Comparison of ENCODE assay signal across 13 cellular contexts in genomic region chr9:3290231-3290840, GRCh38.
DNase-seq lines count a peak whose midpoint lies in the region; ATAC-seq and TF ChIP-seq lines count a peak whose summit lies in the region.
"Had no signal": no experiment of that assay in that cellular context is flagged by ENCODE, and none has a peak within 500 bp of the region (broad histone marks: within the 10 kb centered on the region; RNA-seq: fewer than 3 reads in every experiment).

No MANE protein-coding gene starts in this region.

- H3K4me1 ChIP-seq in HAP-1, result peaks cover 22% of the 10 kb centered on the region
- H3K4me1 ChIP-seq in NT2/D1 (ENCODE audit: insufficient read depth, insufficient read length), result no peaks in the 10 kb centered on the region
- H3K4me1 ChIP-seq in iPS-18a (ENCODE audit: control insufficient read depth, low read depth, low read length), result peaks cover 21% of the 10 kb centered on the region
- H3K4me1 ChIP-seq in smooth muscle cell (ENCODE audit: low read depth), result peaks cover 7% of the 10 kb centered on the region
- H3K4me1 ChIP-seq: A549 had no signal

- peaks cover 10% of the 10 kb centered on the region for H3F3A ChIP-seq in smooth muscle cell (ENCODE audit: low read depth)

- H3K9ac ChIP-seq in NT2/D1 (ENCODE audit: insufficient read length, low read depth) (no peak overlapping the region), iPS-18a (ENCODE audit: low read length) (no peak overlapping the region), smooth muscle cell (ENCODE audit: low read depth) (no peak overlapping the region)

- TF ChIP-seq CTCF in smooth muscle cell (IDR thresholded peaks at IDR 0.05; ENCODE audit: borderline replicate concordance, insufficient read depth, poor library complexity, severe bottlenecking), result no peak

- in situ Hi-C loops in HAP-1 (cut with MboI; ENCODE audit: low sequenced_read_pairs), result no loop called here

- H3K27ac ChIP-seq in iPS-18a (ENCODE audit: low read length) (peak overlapping the region; percentile 57), smooth muscle cell (ENCODE audit: low read depth) (no peak overlapping the region)
- H3K27ac ChIP-seq: A549, C4-2B had no signal

- peaks cover 7% of the 10 kb centered on the region; the same call in 1 of the 2 replicates for H3K36me3 ChIP-seq in HAP-1 (replicated peaks)
- no peaks in the 10 kb centered on the region for H3K36me3 ChIP-seq in NT2/D1 (ENCODE audit: insufficient read depth, insufficient read length, low read length)
- H3K36me3 ChIP-seq in iPS-18a (ENCODE audit: control insufficient read depth, low read depth, low read length), result no peaks in the 10 kb centered on the region
- no peaks in the 10 kb centered on the region for H3K36me3 ChIP-seq in smooth muscle cell (ENCODE audit: low read depth)

- no peak for ATAC-seq in SK-N-SH treated with all-trans-retinoic acid at 6 μM for 48 hours
- ATAC-seq: A549 had no signal

- H3K27me3 ChIP-seq in HAP-1 (ENCODE audit: low read depth) (no peaks in the 10 kb centered on the region), NT2/D1 (ENCODE audit: insufficient read depth, insufficient read length) (no peaks in the 10 kb centered on the region), iPS-18a (ENCODE audit: control insufficient read depth, insufficient read depth, low read length) (no peaks in the 10 kb centered on the region), smooth muscle cell (ENCODE audit: low read depth) (no peaks in the 10 kb centered on the region)
- H3K27me3 ChIP-seq: BE2C had no signal

- H3K4me3 ChIP-seq in HAP-1 (no peak overlapping the region), NT2/D1 (ENCODE audit: insufficient read length, low read depth) (no peak overlapping the region), iPS-18a (ENCODE audit: low read length) (peak overlapping the region; percentile 10), smooth muscle cell (no peak overlapping the region)
- H3K4me3 ChIP-seq: A549 had no signal

- H3K9me3 ChIP-seq in HAP-1 (no peaks in the 10 kb centered on the region), NT2/D1 (ENCODE audit: insufficient read depth, low read length) (peaks cover 7% of the 10 kb centered on the region; the same call in 1 of the 2 replicates), iPS-18a (ENCODE audit: control insufficient read depth, low read depth, low read length) (no peaks in the 10 kb centered on the region), smooth muscle cell (replicated peaks; ENCODE audit: low read depth) (no peaks in the 10 kb centered on the region)
- H3K9me3 ChIP-seq: A549, BE2C had no signal

- 74% methylated on average over 5 of the region's 5 CpGs for WGBS in smooth muscle cell (ENCODE audit: low lambda C conversion rate)

- no peaks in the 10 kb centered on the region for H3K79me2 ChIP-seq in smooth muscle cell (ENCODE audit: low read depth)

- H2AFZ ChIP-seq in smooth muscle cell (ENCODE audit: low read depth), result no peak overlapping the region

- no peak overlapping the region for H3K4me2 ChIP-seq in smooth muscle cell
- H3K4me2 ChIP-seq: A549 had no signal

- DNase-seq in HAP-1 (ENCODE audit: low spot score in 2 of 2), result peak; percentile 45 to 96
- peak; percentile 11 for DNase-seq in NT2/D1 (ENCODE audit: low read depth, low spot score)
- peak; percentile 14 for DNase-seq in pons (ENCODE audit: low spot score)
- no peak for DNase-seq in smooth muscle cell (lab: John Stamatoyannopoulos, UW; ENCODE audit: unreplicated experiment)
- no peak for DNase-seq in DMS 273 treated with DMSO at 0.1 percent for 48 hours (lab: John Stamatoyannopoulos, UW)
- DNase-seq: BE2C; CD4-positive, alpha-beta memory T cell; DND-41; GF-D8 had no signal

- H4K20me1 ChIP-seq in smooth muscle cell (ENCODE audit: low read depth), result no peaks in the 10 kb centered on the region

TF ChIP-seq in SK-N-SH treated with all-trans-retinoic acid at 6 μM for 48 hours, 23 proteins besides CTCF, POLR2A, EP300 and RAD21:
- no peak for TF ChIP-seq SNAI2 (CRISPR knock-in tag; IDR thresholded peaks at IDR 0.05)
- TF ChIP-seq ZFP3 (CRISPR knock-in tag; IDR thresholded peaks at IDR 0.05), result no peak
- TF ChIP-seq ZFP30 (CRISPR knock-in tag; IDR thresholded peaks at IDR 0.05), result no peak
- TF ChIP-seq TOX (CRISPR knock-in tag; IDR thresholded peaks at IDR 0.05; ENCODE audit: borderline replicate concordance), result no peak
- TF ChIP-seq, protein P1, sequence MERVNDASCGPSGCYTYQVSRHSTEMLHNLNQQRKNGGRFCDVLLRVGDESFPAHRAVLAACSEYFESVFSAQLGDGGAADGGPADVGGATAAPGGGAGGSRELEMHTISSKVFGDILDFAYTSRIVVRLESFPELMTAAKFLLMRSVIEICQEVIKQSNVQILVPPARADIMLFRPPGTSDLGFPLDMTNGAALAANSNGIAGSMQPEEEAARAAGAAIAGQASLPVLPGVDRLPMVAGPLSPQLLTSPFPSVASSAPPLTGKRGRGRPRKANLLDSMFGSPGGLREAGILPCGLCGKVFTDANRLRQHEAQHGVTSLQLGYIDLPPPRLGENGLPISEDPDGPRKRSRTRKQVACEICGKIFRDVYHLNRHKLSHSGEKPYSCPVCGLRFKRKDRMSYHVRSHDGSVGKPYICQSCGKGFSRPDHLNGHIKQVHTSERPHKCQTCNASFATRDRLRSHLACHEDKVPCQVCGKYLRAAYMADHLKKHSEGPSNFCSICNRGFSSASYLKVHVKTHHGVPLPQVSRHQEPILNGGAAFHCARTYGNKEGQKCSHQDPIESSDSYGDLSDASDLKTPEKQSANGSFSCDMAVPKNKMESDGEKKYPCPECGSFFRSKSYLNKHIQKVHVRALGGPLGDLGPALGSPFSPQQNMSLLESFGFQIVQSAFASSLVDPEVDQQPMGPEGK (CRISPR knock-in tag; IDR thresholded peaks at IDR 0.05; ENCODE audit: borderline replicate concordance), result no peak
- TF ChIP-seq, protein P2, sequence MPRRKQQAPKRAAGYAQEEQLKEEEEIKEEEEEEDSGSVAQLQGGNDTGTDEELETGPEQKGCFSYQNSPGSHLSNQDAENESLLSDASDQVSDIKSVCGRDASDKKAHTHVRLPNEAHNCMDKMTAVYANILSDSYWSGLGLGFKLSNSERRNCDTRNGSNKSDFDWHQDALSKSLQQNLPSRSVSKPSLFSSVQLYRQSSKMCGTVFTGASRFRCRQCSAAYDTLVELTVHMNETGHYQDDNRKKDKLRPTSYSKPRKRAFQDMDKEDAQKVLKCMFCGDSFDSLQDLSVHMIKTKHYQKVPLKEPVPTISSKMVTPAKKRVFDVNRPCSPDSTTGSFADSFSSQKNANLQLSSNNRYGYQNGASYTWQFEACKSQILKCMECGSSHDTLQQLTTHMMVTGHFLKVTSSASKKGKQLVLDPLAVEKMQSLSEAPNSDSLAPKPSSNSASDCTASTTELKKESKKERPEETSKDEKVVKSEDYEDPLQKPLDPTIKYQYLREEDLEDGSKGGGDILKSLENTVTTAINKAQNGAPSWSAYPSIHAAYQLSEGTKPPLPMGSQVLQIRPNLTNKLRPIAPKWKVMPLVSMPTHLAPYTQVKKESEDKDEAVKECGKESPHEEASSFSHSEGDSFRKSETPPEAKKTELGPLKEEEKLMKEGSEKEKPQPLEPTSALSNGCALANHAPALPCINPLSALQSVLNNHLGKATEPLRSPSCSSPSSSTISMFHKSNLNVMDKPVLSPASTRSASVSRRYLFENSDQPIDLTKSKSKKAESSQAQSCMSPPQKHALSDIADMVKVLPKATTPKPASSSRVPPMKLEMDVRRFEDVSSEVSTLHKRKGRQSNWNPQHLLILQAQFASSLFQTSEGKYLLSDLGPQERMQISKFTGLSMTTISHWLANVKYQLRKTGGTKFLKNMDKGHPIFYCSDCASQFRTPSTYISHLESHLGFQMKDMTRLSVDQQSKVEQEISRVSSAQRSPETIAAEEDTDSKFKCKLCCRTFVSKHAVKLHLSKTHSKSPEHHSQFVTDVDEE (CRISPR knock-in tag; IDR thresholded peaks at IDR 0.05), result no peak
- no peak for TF ChIP-seq ZNF70 (CRISPR knock-in tag; IDR thresholded peaks at IDR 0.05)
- TF ChIP-seq, protein P3, sequence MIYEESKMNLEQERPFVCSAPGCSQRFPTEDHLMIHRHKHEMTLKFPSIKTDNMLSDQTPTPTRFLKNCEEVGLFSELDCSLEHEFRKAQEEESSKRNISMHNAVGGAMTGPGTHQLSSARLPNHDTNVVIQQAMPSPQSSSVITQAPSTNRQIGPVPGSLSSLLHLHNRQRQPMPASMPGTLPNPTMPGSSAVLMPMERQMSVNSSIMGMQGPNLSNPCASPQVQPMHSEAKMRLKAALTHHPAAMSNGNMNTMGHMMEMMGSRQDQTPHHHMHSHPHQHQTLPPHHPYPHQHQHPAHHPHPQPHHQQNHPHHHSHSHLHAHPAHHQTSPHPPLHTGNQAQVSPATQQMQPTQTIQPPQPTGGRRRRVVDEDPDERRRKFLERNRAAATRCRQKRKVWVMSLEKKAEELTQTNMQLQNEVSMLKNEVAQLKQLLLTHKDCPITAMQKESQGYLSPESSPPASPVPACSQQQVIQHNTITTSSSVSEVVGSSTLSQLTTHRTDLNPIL (CRISPR knock-in tag; IDR thresholded peaks at IDR 0.05; ENCODE audit: low read depth), result no peak
- no peak for TF ChIP-seq ZC3H10 (CRISPR knock-in tag; IDR thresholded peaks at IDR 0.05)
- TF ChIP-seq CSDC2 (CRISPR knock-in tag; IDR thresholded peaks at IDR 0.05), result no peak
- no peak for TF ChIP-seq BACH2 (CRISPR knock-in tag; IDR thresholded peaks at IDR 0.05; ENCODE audit: borderline replicate concordance)
- TF ChIP-seq ESRRG (CRISPR knock-in tag; IDR thresholded peaks at IDR 0.05), result no peak
- no peak for TF ChIP-seq OSR1 (CRISPR knock-in tag; IDR thresholded peaks at IDR 0.05)
- TF ChIP-seq RARB (CRISPR knock-in tag; IDR thresholded peaks at IDR 0.05), result no peak
- no peak for TF ChIP-seq TCF4 (CRISPR knock-in tag; IDR thresholded peaks at IDR 0.05; ENCODE audit: borderline replicate concordance)
- no peak for TF ChIP-seq GLIS3 (CRISPR knock-in tag; IDR thresholded peaks at IDR 0.05)
- no peak for TF ChIP-seq CSRNP3 (CRISPR knock-in tag; IDR thresholded peaks at IDR 0.05)
TF ChIP-seq in SK-N-SH treated with all-trans-retinoic acid at 6 μM for 48 hours: peak in this region for 0.

Comparison
In these comparisons a context has a peak if more than half of its experiments do, and no peak if none do; other contexts are left out.
1. DNase-seq: peak in HAP-1 (2 of 2), NT2/D1 (single experiment) and pons (single experiment); none in smooth muscle cell (single experiment) and DMS 273 treated with DMSO at 0.1 percent for 48 hours (single experiment).